8 cellular contexts compared by ENCODE assay signal in the genomic region with DNA sequence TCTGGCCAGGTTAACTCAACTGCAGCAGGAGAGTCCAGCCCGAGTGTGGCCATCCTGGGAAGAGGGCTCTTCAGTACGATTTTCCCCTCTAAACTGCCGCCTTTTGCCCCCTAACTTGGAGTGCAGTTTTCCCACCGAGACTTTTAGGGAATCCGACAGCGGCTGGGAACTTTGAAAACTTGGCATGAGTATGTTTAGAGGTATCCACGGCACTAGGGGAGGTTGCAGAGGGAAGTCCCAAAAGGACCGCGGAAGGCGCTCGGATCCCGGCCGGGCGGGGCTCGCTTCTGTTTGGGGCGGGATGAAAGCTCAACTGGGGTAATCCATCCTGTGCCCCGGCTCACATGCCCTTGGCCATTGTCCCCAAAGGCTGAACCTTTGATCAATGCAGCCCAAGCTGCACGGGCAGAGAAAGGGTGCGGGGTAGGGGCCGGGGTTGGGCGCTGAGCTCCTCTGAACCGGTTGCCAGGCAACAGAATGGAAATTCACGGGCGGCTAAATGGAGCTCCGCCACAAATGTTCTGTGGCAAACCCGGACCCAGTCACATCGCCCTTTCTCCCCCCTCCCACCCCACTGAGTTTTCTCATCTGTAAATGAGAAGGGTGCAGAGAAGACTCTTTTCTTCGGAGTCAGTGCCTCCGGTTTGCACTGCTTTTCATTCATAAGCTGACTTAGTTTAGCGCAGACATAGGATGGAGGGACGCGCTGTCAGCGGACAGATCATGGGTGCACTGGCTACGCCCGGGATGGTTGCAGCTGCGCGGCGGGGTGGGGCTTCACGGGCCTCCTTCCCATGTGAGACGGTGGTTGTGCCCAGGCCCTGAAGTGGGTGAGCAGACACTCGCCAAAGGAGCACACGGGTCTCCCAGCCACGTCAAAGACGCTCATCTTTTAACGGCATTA. TPM values are rescaled to one million over a fixed set of nuclear protein-coding genes. Genes with fewer than 3 reads are reported as not detected.
DNase-seq lines count a peak whose midpoint lies in the region; ATAC-seq and TF ChIP-seq lines count a peak whose summit lies in the region.

No MANE protein-coding gene starts in this region.

- H3K4me1 Mint-ChIP-seq in CD4-positive, alpha-beta memory T cell = peaks cover 3 to 23% (median 18%) of the 10 kb centered on the region in 4 donors
- H3K4me1 Mint-ChIP-seq in neural progenitor cell = peaks cover 35% of the 10 kb centered on the region

- no peak for ATAC-seq in GM18870 (IDR thresholded peaks at IDR 0.05; ENCODE audit: unreplicated experiment)

- H3K4me2 ChIP-seq in neural progenitor cell = peak overlapping the region; percentile 93

- H3K4me1 ChIP-seq in CD4-positive, alpha-beta memory T cell (ENCODE audit: insufficient read depth, low read length) = peaks cover 21% of the 10 kb centered on the region
- H3K4me1 ChIP-seq in neural progenitor cell = peaks cover 34% of the 10 kb centered on the region

- TF ChIP-seq CTCF in HFF-Myc (IDR thresholded peaks at IDR 0.05; ENCODE audit: low read depth, low read length, missing control alignments) (no peak), WI38 (IDR thresholded peaks at IDR 0.05; ENCODE audit: low read depth, low read length) (no peak), fibroblast of villous mesenchyme (IDR thresholded peaks at IDR 0.05; ENCODE audit: insufficient read depth, low read depth, low read length) (no peak), neural progenitor cell (IDR thresholded peaks at IDR 0.05) (no peak)

- no peaks in the 10 kb centered on the region for H3K9me3 ChIP-seq in CD4-positive, alpha-beta memory T cell (ENCODE audit: control insufficient read depth in 1 of 2, low read length in 2 of 2)
- no peaks in the 10 kb centered on the region for H3K9me3 ChIP-seq in neural progenitor cell (ENCODE audit: low read depth)

- POLR2A ChIA-PET in CD4-positive, alpha-beta memory T cell (lab: Charles Lee; ENCODE audit: partially characterized antibody) = no interaction called here

- no peaks in the 10 kb centered on the region for H3K79me2 ChIP-seq in neural progenitor cell (ENCODE audit: low read depth)

- H3F3A ChIP-seq in neural progenitor cell (ENCODE audit: low read depth) = peaks cover 18% of the 10 kb centered on the region

- intact Hi-C loops in CD4-positive, alpha-beta memory T cell (cut with micrococcal nuclease) = no loop called here

- H4K20me1 ChIP-seq in neural progenitor cell (ENCODE audit: low read depth) = peaks cover 29% of the 10 kb centered on the region

- no peaks in the 10 kb centered on the region for H3K36me3 Mint-ChIP-seq in CD4-positive, alpha-beta memory T cell
- H3K36me3 Mint-ChIP-seq in neural progenitor cell = no peaks in the 10 kb centered on the region

- H3K9me3 Mint-ChIP-seq in CD4-positive, alpha-beta memory T cell = no peaks in the 10 kb centered on the region
- H3K9me3 Mint-ChIP-seq in neural progenitor cell = no peaks in the 10 kb centered on the region

- H3K27me3 Mint-ChIP-seq in CD4-positive, alpha-beta memory T cell = peaks cover 44 to 53% of the 10 kb centered on the region in 2 donors
- peaks cover 39% of the 10 kb centered on the region for H3K27me3 Mint-ChIP-seq in neural progenitor cell (ENCODE audit: insufficient read depth, low read depth)

- no peak overlapping the region for H3K27ac Mint-ChIP-seq in CD4-positive, alpha-beta memory T cell
- no peak overlapping the region for H3K27ac Mint-ChIP-seq in neural progenitor cell

- DNase-seq in CD4-positive, alpha-beta memory T cell = peak in 1 of 5 donors; percentile 48
- no peak for DNase-seq in HFF-Myc (ENCODE audit: extremely low read depth, low read depth)
- peak; percentile 36 for DNase-seq in fibroblast of villous mesenchyme (ENCODE audit: low read depth)
- DNase-seq in neural progenitor cell (ENCODE audit: low spot score) = peak; percentile 80
- DNase-seq in GF-D8 (lab: John Stamatoyannopoulos, UW) = no peak
- no peak for DNase-seq in NCI-H1436 (lab: John Stamatoyannopoulos, UW)

- H3K27me3 ChIP-seq in CD4-positive, alpha-beta memory T cell (ENCODE audit: insufficient read depth, low read length) = peaks cover 35% of the 10 kb centered on the region
- peaks cover 86% of the 10 kb centered on the region for H3K27me3 ChIP-seq in neural progenitor cell

- H2AFZ ChIP-seq in neural progenitor cell (replicated peaks) = peak overlapping the region; percentile 7

- H3K9ac ChIP-seq in neural progenitor cell = no peak overlapping the region

- no peak overlapping the region for H3K27ac ChIP-seq in CD4-positive, alpha-beta memory T cell (ENCODE audit: low read depth, low read length)
- H3K27ac ChIP-seq in neural progenitor cell = no peak overlapping the region

- CTCF ChIA-PET in CD4-positive, alpha-beta memory T cell (lab: Charles Lee; ENCODE audit: partially characterized antibody) = interaction anchor here (1.2 kb wide), 1 partner anchor 30 kb away, joined by 3 read pairs; no protein-coding TSS in a partner anchor

- peak overlapping the region; percentile 31 to 74 (median 69) for H3K4me3 Mint-ChIP-seq in CD4-positive, alpha-beta memory T cell
- H3K4me3 Mint-ChIP-seq in neural progenitor cell = peak overlapping the region; percentile 89

- H3K36me3 ChIP-seq in CD4-positive, alpha-beta memory T cell (ENCODE audit: insufficient read depth, low read length) = no peaks in the 10 kb centered on the region
- no peaks in the 10 kb centered on the region for H3K36me3 ChIP-seq in neural progenitor cell

- H3K4me3 ChIP-seq in CD4-positive, alpha-beta memory T cell (ENCODE audit: low read length in 2 of 2) = peak overlapping the region in 1 of 2 donors; percentile 13
- H3K4me3 ChIP-seq in HFF-Myc (replicated peaks; ENCODE audit: low read depth, low read length) (peak overlapping the region; percentile 11; the same call in 1 of the 2 replicates), WI38 (ENCODE audit: low read depth, low read length) (peak overlapping the region; percentile 54), fibroblast of villous mesenchyme (ENCODE audit: low read depth, low read length) (peak overlapping the region; percentile 36), neural progenitor cell (peak overlapping the region; percentile 53)

RNA-seq across cellular contexts. Expression of gene BMP6, which starts 2.3 kb away (rescaled TPM):
- not detected for total RNA-seq in CD4-positive, alpha-beta memory T cell
- under 1 TPM in 1 of 2 donors, not detected in 1; 0.06 TPM for polyA plus RNA-seq in CD4-positive, alpha-beta memory T cell
- total RNA-seq in fibroblast of villous mesenchyme (under 0.01 and 1.7 TPM in 2 replicates), neural progenitor cell (ENCODE audit: low replicate concordance) (0.37 and 0.41 TPM in 2 replicates)

Comparison
In these comparisons a context has a peak if more than half of its experiments do, and no peak if none do; other contexts are left out.
1. DNase-seq: peak in fibroblast of villous mesenchyme (single experiment) and neural progenitor cell (single experiment); none in HFF-Myc (single experiment), GF-D8 (single experiment) and NCI-H1436 (single experiment).